In genomic region chr19:15466851-15467733, GRCh38 we compare ENCODE assay signal across 8 cellular contexts. TPM values are rescaled to one million over a fixed set of nuclear protein-coding genes. Genes with fewer than 3 reads are reported as not detected.
DNase-seq lines count a peak whose midpoint lies in the region; ATAC-seq and TF ChIP-seq lines count a peak whose summit lies in the region.

No MANE protein-coding gene starts in this region.

- H3K27ac Mint-ChIP-seq in natural killer cell treated with Interleukin-12 subunit alpha and Interleukin-12 subunit beta and Interleukin-15 and Interleukin-18, amount 100 ng/mL, for 72 hours, result peak overlapping the region; percentile 75 to 84

- no peaks in the 10 kb centered on the region for H3K36me3 Mint-ChIP-seq in natural killer cell treated with Interleukin-12 subunit alpha and Interleukin-12 subunit beta and Interleukin-15 and Interleukin-18, amount 100 ng/mL, for 72 hours

- H3K4me3 ChIP-seq in ACC112 (ENCODE audit: low read depth, low read length), result no peak overlapping the region
- H3K4me3 ChIP-seq in KMS-11 (IDR thresholded peaks at IDR 0.05; ENCODE audit: insufficient read depth, low read depth, low read length), result no peak overlapping the region

- H3K9ac ChIP-seq in KMS-11, result no peak overlapping the region; the same call in 1 of the 2 replicates

- H3K4me3 Mint-ChIP-seq in natural killer cell treated with Interleukin-12 subunit alpha and Interleukin-12 subunit beta and Interleukin-15 and Interleukin-18, amount 100 ng/mL, for 72 hours, result peak overlapping the region; percentile 74

- no peaks in the 10 kb centered on the region for H3K79me2 ChIP-seq in ACC112 (ENCODE audit: control insufficient read depth, insufficient read depth, low read length, unreplicated experiment)
- H3K79me2 ChIP-seq in KMS-11 (ENCODE audit: insufficient read depth, low read depth), result no peaks in the 10 kb centered on the region

- H3K36me3 ChIP-seq in ACC112 (ENCODE audit: insufficient read depth, low read length) (no peaks in the 10 kb centered on the region), KMS-11 (ENCODE audit: insufficient read depth) (no peaks in the 10 kb centered on the region)

- ATAC-seq in GM19438 (IDR thresholded peaks at IDR 0.05; ENCODE audit: low read depth, unreplicated experiment), result peak; percentile 54
- peak; percentile 62 to 64 for ATAC-seq in natural killer cell treated with Interleukin-12 subunit alpha and Interleukin-12 subunit beta and Interleukin-15 and Interleukin-18, amount 100 ng/mL, for 72 hours

- no peaks in the 10 kb centered on the region for H3K9me3 Mint-ChIP-seq in natural killer cell treated with Interleukin-12 subunit alpha and Interleukin-12 subunit beta and Interleukin-15 and Interleukin-18, amount 100 ng/mL, for 72 hours

- DNase-seq in activated CD8-positive, alpha-beta memory T cell treated with anti-CD3 and anti-CD28 coated beads, Interleukin-2, amount 50 U/mL, for 1 hour (ENCODE audit: extremely low read depth), result peak; percentile 49
- DNase-seq in natural killer cell treated with Interleukin-12 subunit alpha and Interleukin-12 subunit beta and Interleukin-15 and Interleukin-18, amount 100 ng/mL, for 72 hours (ENCODE audit: low spot score), result peak; percentile 67
- no peak for DNase-seq in NCI-H187 (lab: John Stamatoyannopoulos, UW)
- no peak for DNase-seq in germinal center (ENCODE audit: low spot score)
- DNase-seq in HPDE6-E6E7 (ENCODE audit: extremely low spot score), result no peak

- TF ChIP-seq CTCF in KMS-11 (conservative IDR thresholded peaks at IDR 0.05; ENCODE audit: low read depth, low read length), result no peak

- peaks cover 0 to 8% of the 10 kb centered on the region in 2 donors for H3K27me3 Mint-ChIP-seq in natural killer cell treated with Interleukin-12 subunit alpha and Interleukin-12 subunit beta and Interleukin-15 and Interleukin-18, amount 100 ng/mL, for 72 hours

- peak overlapping the region; percentile 22; the same call in 1 of the 2 replicates for H3K4me2 ChIP-seq in KMS-11

- H3K27me3 ChIP-seq in ACC112 (ENCODE audit: insufficient read depth, low read length), result peaks cover 12% of the 10 kb centered on the region; the same call in 1 of the 2 replicates
- no peaks in the 10 kb centered on the region for H3K27me3 ChIP-seq in KMS-11 (ENCODE audit: insufficient read depth, low read depth)

- H4K20me1 ChIP-seq in KMS-11 (ENCODE audit: insufficient read depth), result no peaks in the 10 kb centered on the region

- H3K4me1 Mint-ChIP-seq in natural killer cell treated with Interleukin-12 subunit alpha and Interleukin-12 subunit beta and Interleukin-15 and Interleukin-18, amount 100 ng/mL, for 72 hours (ENCODE audit: low read depth in 2 of 2), result peaks cover 51 to 54% of the 10 kb centered on the region in 2 donors

- H2AFZ ChIP-seq in ACC112 (ENCODE audit: low read length, unreplicated experiment) (no peak overlapping the region), KMS-11 (ENCODE audit: low read depth) (peak overlapping the region; percentile 25)

- H3K4me1 ChIP-seq in ACC112 (ENCODE audit: control insufficient read depth, insufficient read depth, low read length, unreplicated experiment) (peaks cover 3% of the 10 kb centered on the region), KMS-11 (ENCODE audit: low read depth, poor library complexity, severe bottlenecking) (peaks cover 42% of the 10 kb centered on the region)

- H3K27ac ChIP-seq in ACC112 (ENCODE audit: low read depth, low read length) (peak overlapping the region; percentile 49), KMS-11 (peak overlapping the region; percentile 56)

RNA-seq across cellular contexts. Expression of gene RASAL3, which starts 2.7 kb away (rescaled TPM):
- total RNA-seq in natural killer cell treated with Interleukin-12 subunit alpha and Interleukin-12 subunit beta and Interleukin-15 and Interleukin-18, amount 100 ng/mL, for 72 hours, result 100 to 1,000 TPM; 129 to 158 TPM

RNA-seq across cellular contexts. Expression of gene PGLYRP2, which starts 12.2 kb away (rescaled TPM):
- total RNA-seq in natural killer cell treated with Interleukin-12 subunit alpha and Interleukin-12 subunit beta and Interleukin-15 and Interleukin-18, amount 100 ng/mL, for 72 hours, result not detected

RNA-seq across cellular contexts. Expression of gene WIZ, which starts 17.3 kb away (rescaled TPM):
- total RNA-seq in natural killer cell treated with Interleukin-12 subunit alpha and Interleukin-12 subunit beta and Interleukin-15 and Interleukin-18, amount 100 ng/mL, for 72 hours, result 10 to 100 TPM; 27.3 to 46.3 TPM

RNA-seq across cellular contexts. Expression of gene CYP4F22, which starts 41.2 kb away (rescaled TPM):
- total RNA-seq in natural killer cell treated with Interleukin-12 subunit alpha and Interleukin-12 subunit beta and Interleukin-15 and Interleukin-18, amount 100 ng/mL, for 72 hours, result under 1 TPM; 0.24 to 0.86 TPM

RNA-seq across cellular contexts. Expression of gene AKAP8L, which starts 48.3 kb away (rescaled TPM):
- total RNA-seq in natural killer cell treated with Interleukin-12 subunit alpha and Interleukin-12 subunit beta and Interleukin-15 and Interleukin-18, amount 100 ng/mL, for 72 hours, result 100 to 1,000 TPM in 1 of 2 donors, 10 to 100 TPM in 1; 72.8 to 123 TPM

Comparison
In these comparisons a context has a peak if more than half of its experiments do, and no peak if none do; other contexts are left out.
1. DNase-seq: peak in activated CD8-positive, alpha-beta memory T cell treated with anti-CD3 and anti-CD28 coated beads, Interleukin-2, amount 50 U/mL, for 1 hour (single experiment) and natural killer cell treated with Interleukin-12 subunit alpha and Interleukin-12 subunit beta and Interleukin-15 and Interleukin-18, amount 100 ng/mL, for 72 hours (single experiment); none in NCI-H187 (0 of 2), germinal center (single experiment) and HPDE6-E6E7 (single experiment).